35 cellular contexts compared by ENCODE assay signal in the genomic region with DNA sequence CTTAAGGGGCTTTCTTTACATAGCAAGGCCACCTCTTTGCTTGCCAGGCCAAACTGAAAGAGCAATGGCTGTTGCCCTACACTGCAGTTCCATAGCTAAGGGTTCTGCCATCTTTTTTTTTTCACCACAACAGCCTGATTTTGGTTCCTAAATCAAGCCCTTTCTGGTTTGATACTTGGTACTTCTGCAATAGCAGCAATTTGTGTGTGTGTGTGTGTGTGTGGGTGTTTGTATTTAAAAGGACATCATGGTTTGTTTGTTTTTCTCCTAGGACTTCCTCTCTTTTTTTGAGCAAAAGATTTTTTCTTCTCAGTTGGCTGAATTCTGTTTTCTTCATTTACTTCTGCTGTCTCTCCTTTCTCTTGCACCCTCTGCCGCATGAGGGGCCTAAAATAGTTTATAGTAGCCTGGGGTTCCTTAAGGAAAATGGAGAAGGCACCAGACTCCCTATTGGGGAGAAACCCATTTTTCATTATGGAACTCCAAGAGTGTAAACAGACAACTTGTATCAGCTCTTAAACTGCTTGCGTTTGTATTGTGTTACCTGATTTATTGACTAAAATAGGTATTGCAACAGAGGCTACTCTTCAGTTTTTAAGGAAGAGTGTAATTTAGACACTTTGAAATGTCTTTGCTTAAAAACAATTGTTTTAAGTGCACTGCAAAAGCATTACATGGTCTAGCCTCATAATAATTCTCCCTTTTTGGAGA.
"Had no signal": no experiment of that assay in that cellular context is flagged by ENCODE, and none has a peak within 500 bp of the region (broad histone marks: within the 10 kb centered on the region; RNA-seq: fewer than 3 reads in every experiment).

No MANE protein-coding gene starts in this region.

- H3K36me3 ChIP-seq: adrenal gland, cardiac muscle cell, colonic mucosa had no signal

- H3K4me1 Mint-ChIP-seq: activated CD4-positive, alpha-beta T cell treated with anti-CD3 and anti-CD28 coated beads for 36 hours; activated CD4-positive, alpha-beta T cell treated with anti-CD3 and anti-CD28 coated beads, Interleukin-2, amount 10 ng/mL, durations not matched to agents 24 days and 14 days; activated naive CD4-positive, alpha-beta T cell treated with anti-CD3 and anti-CD28 coated beads, Interleukin-2, amount 50 U/mL, for 24 hours; activated naive CD8-positive, alpha-beta T cell treated with anti-CD3 and anti-CD28 coated beads for 36 hours; endodermal cell; T-helper 17 cell had no signal

- H3K27ac Mint-ChIP-seq: activated CD4-positive, alpha-beta memory T cell treated with anti-CD3 and anti-CD28 coated beads for 36 hours; activated CD4-positive, alpha-beta T cell treated with anti-CD3 and anti-CD28 coated beads for 36 hours; activated CD4-positive, alpha-beta T cell treated with anti-CD3 and anti-CD28 coated beads, Interleukin-2, amount 10 ng/mL, durations not matched to agents 24 days and 14 days; activated CD8-positive, alpha-beta memory T cell treated with anti-CD3 and anti-CD28 coated beads, Interleukin-2, amount 10 ng/mL, durations not matched to agents 7 days and 5 days; activated CD8-positive, alpha-beta T cell treated with anti-CD3 and anti-CD28 coated beads, Interleukin-2, amount 10 ng/mL, durations not matched to agents 7 days and 5 days; activated naive CD4-positive, alpha-beta T cell treated with anti-CD3 and anti-CD28 coated beads for 36 hours; activated naive CD4-positive, alpha-beta T cell treated with anti-CD3 and anti-CD28 coated beads, Interleukin-2, amount 50 U/mL, for 24 hours; activated naive CD8-positive, alpha-beta T cell treated with anti-CD3 and anti-CD28 coated beads for 36 hours; activated naive CD8-positive, alpha-beta T cell treated with anti-CD3 and anti-CD28 coated beads, Interleukin-2, amount 50 U/mL, for 24 hours; activated T-helper 1 cell treated with anti-CD3 and anti-CD28 coated beads, Interleukin-12 subunit alpha, Interleukin-12 subunit beta, Interleukin-2, Interleukin-4 antibody, amounts not matched to agents 30 ng/mL and 10 ng/mL and 1 ng/mL, durations not matched to agents 14 hours and 24 hours and 36 hours; activated T-helper 2 cell treated with anti-CD3 and anti-CD28 coated beads, Interferon-gamma antibody, Interleukin-2, Interleukin-4, amounts not matched to agents 10 μg/mL and 5 μg/mL and 100 μg/mL, durations not matched to agents 14 hours and 24 hours and 36 hours; endodermal cell; T-helper 17 cell; T-helper 2 cell treated with Interferon-gamma antibody and Interleukin-4, amounts not matched to agents 5 μg/mL and 100 μg/mL, for 36 hours had no signal

- H3K4me3 Mint-ChIP-seq: activated CD4-positive, alpha-beta memory T cell treated with anti-CD3 and anti-CD28 coated beads for 36 hours; activated CD4-positive, alpha-beta T cell treated with anti-CD3 and anti-CD28 coated beads for 36 hours; activated CD4-positive, alpha-beta T cell treated with anti-CD3 and anti-CD28 coated beads, Interleukin-2, amount 10 ng/mL, durations not matched to agents 24 days and 14 days; activated CD8-positive, alpha-beta memory T cell treated with anti-CD3 and anti-CD28 coated beads, Interleukin-2, amount 10 ng/mL, durations not matched to agents 7 days and 5 days; activated CD8-positive, alpha-beta T cell treated with anti-CD3 and anti-CD28 coated beads, Interleukin-2, amount 10 ng/mL, durations not matched to agents 7 days and 5 days; activated naive CD4-positive, alpha-beta T cell treated with anti-CD3 and anti-CD28 coated beads for 36 hours; activated naive CD4-positive, alpha-beta T cell treated with anti-CD3 and anti-CD28 coated beads, Interleukin-2, amount 50 U/mL, for 24 hours; activated naive CD8-positive, alpha-beta T cell treated with anti-CD3 and anti-CD28 coated beads for 36 hours; activated naive CD8-positive, alpha-beta T cell treated with anti-CD3 and anti-CD28 coated beads, Interleukin-2, amount 50 U/mL, for 24 hours; activated T-helper 1 cell treated with anti-CD3 and anti-CD28 coated beads, Interleukin-12 subunit alpha, Interleukin-12 subunit beta, Interleukin-2, Interleukin-4 antibody, amounts not matched to agents 30 ng/mL and 10 ng/mL and 1 ng/mL, durations not matched to agents 14 hours and 24 hours and 36 hours; endodermal cell; T-helper 17 cell; T-helper 2 cell treated with Interferon-gamma antibody and Interleukin-4, amounts not matched to agents 5 μg/mL and 100 μg/mL, for 36 hours had no signal

- H3K27me3 Mint-ChIP-seq: activated CD4-positive, alpha-beta memory T cell treated with anti-CD3 and anti-CD28 coated beads for 36 hours; activated naive CD4-positive, alpha-beta T cell treated with anti-CD3 and anti-CD28 coated beads, Interleukin-2, amount 50 U/mL, for 24 hours; activated naive CD8-positive, alpha-beta T cell treated with anti-CD3 and anti-CD28 coated beads for 36 hours; activated naive CD8-positive, alpha-beta T cell treated with anti-CD3 and anti-CD28 coated beads, Interleukin-2, amount 50 U/mL, for 24 hours had no signal

- H3K4me3 ChIP-seq: adrenal gland, body of pancreas, cardiac muscle cell, colonic mucosa, dorsolateral prefrontal cortex had no signal

- ATAC-seq: activated CD4-positive, alpha-beta T cell treated with anti-CD3 and anti-CD28 coated beads for 36 hours; activated CD8-positive, alpha-beta memory T cell treated with anti-CD3 and anti-CD28 coated beads, Interleukin-2, amount 10 ng/mL, durations not matched to agents 7 days and 5 days; activated CD8-positive, alpha-beta T cell treated with anti-CD3 and anti-CD28 coated beads, Interleukin-2, amount 10 ng/mL, durations not matched to agents 7 days and 5 days; activated naive CD8-positive, alpha-beta T cell treated with anti-CD3 and anti-CD28 coated beads, Interleukin-2, amount 50 U/mL, for 24 hours; body of pancreas; esophagus mucosa; T-helper 17 cell had no signal

- H3K27ac ChIP-seq: adrenal gland, body of pancreas, cardiac muscle cell, colonic mucosa, dorsolateral prefrontal cortex had no signal

- DNase-seq: activated CD4-positive, alpha-beta memory T cell treated with anti-CD3 and anti-CD28 coated beads for 36 hours; activated CD4-positive, alpha-beta T cell treated with anti-CD3 and anti-CD28 coated beads for 36 hours; activated CD4-positive, alpha-beta T cell treated with anti-CD3 and anti-CD28 coated beads, Interleukin-2, amount 10 ng/mL, durations not matched to agents 24 days and 14 days; activated CD4-positive, CD25-positive, alpha-beta regulatory T cell; activated CD4-positive, CD25-positive, alpha-beta regulatory T cell treated with anti-CD3 and anti-CD28 coated beads, Interleukin-2, amount 50 U/mL, for 72 hours; activated CD8-positive, alpha-beta memory T cell treated with anti-CD3 and anti-CD28 coated beads, Interleukin-2, amount 10 ng/mL, durations not matched to agents 7 days and 5 days; activated CD8-positive, alpha-beta memory T cell treated with anti-CD3 and anti-CD28 coated beads, Interleukin-2, amount 50 U/mL, for 4 hours; activated CD8-positive, alpha-beta T cell treated with anti-CD3 and anti-CD28 coated beads, Interleukin-2, amount 10 ng/mL, durations not matched to agents 7 days and 5 days; activated effector memory CD4-positive, alpha-beta T cell treated with anti-CD3 and anti-CD28 coated beads, Interleukin-2, amount 50 U/mL, for 16 hours; activated naive CD4-positive, alpha-beta T cell treated with anti-CD3 and anti-CD28 coated beads for 36 hours; activated naive CD8-positive, alpha-beta T cell treated with anti-CD3 and anti-CD28 coated beads for 36 hours; activated naive CD8-positive, alpha-beta T cell treated with anti-CD3 and anti-CD28 coated beads, Interleukin-2, amount 50 U/mL, for 24 hours; activated T-cell treated with anti-CD3 and anti-CD28 coated beads, Interleukin-2, amount 50 U/mL, for 1 hour; activated T-cell treated with anti-CD3 and anti-CD28 coated beads, Interleukin-2, amount 50 U/mL, for 48 hours; adrenal gland; amygdala; aorta; body of pancreas; central memory CD4-positive, alpha-beta T cell; cerebellar nuclear complex; colonic mucosa; dorsolateral prefrontal cortex; effector memory CD4-positive, alpha-beta T cell; endodermal cell; foreskin fibroblast; head of caudate nucleus; T-helper 1 cell; T-helper 17 cell; T1000 had no signal

- H3K27me3 ChIP-seq: adrenal gland, body of pancreas, cardiac muscle cell, colonic mucosa, dorsolateral prefrontal cortex had no signal

- H3K36me3 Mint-ChIP-seq: activated naive CD8-positive, alpha-beta T cell treated with anti-CD3 and anti-CD28 coated beads for 36 hours had no signal

- H3K4me1 ChIP-seq: adrenal gland, body of pancreas, colonic mucosa had no signal

- H3K9me3 ChIP-seq: adrenal gland, body of pancreas, colonic mucosa had no signal
